In the genomic region with DNA sequence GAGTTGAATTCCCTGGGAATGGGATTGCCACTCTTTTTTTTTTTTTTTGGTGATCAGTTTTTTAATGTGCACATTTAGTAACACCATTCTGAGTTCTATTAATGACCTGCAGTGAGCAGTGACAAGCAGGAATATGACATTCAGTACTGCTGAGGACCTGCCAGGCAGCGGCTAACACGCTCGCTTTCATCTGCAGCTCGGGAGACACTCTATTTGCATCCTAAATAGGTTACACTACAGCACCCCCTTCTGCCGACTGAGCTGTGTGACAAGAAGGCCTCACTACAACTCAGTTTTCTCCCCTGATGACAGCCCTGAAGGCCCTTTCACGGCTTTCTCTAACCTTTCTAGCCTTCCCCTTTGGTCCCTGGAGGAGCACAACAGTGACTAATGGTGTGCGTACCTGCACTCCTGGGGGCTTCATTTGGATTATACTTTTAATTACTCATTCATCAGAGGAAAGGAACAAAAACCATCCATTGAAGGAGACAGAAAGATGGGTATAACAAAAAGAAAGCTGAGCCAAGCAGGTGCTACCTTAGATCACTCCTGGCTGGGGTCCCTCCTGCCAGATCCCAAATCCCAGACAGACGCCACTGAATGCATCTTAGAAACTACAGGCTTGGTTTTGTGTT, we compare ENCODE assay signal across 8 cellular contexts.
DNase-seq lines count a peak whose midpoint lies in the region; ATAC-seq and TF ChIP-seq lines count a peak whose summit lies in the region.

No MANE protein-coding gene starts in this region.

- H3K4me1 ChIP-seq in mesenchymal stem cell (ENCODE audit: control insufficient read depth, insufficient read depth, low read depth, low read length) = peaks cover 1% of the 10 kb centered on the region

- H3K27ac ChIP-seq in mesenchymal stem cell (ENCODE audit: low read length, poor library complexity, severe bottlenecking) = no peak overlapping the region

- DNase-seq in COLO668 (lab: John Stamatoyannopoulos, UW; ENCODE audit: unreplicated experiment) (peak; percentile 71), NB4 (ENCODE audit: low read depth) (peak; percentile 80), SHP77 treated with DMSO at 0.1 percent for 48 hours (lab: John Stamatoyannopoulos, UW) (peak; percentile 72), epithelial cell of esophagus (ENCODE audit: low read depth) (peak; percentile 86), mesenchymal stem cell (peak; percentile 89), GDM1 (lab: John Stamatoyannopoulos, UW) (no peak)

- H2BK120ac ChIP-seq in mesenchymal stem cell (ENCODE audit: low read depth, low read length) = peak overlapping the region; percentile 44

- WGBS in mesenchymal stem cell = 24% methylated on average over 8 of the region's 8 CpGs

- H3K36me3 ChIP-seq in mesenchymal stem cell (ENCODE audit: control insufficient read depth in 1 of 2, insufficient read depth in 2 of 2, low read depth in 1 of 2, low read length in 2 of 2) = no peaks in the 10 kb centered on the region

- H3K9ac ChIP-seq in mesenchymal stem cell (ENCODE audit: low read length) = no peak overlapping the region

- H4K91ac ChIP-seq in mesenchymal stem cell (ENCODE audit: low read length) = no peak overlapping the region

- no peak overlapping the region for H3K4me2 ChIP-seq in mesenchymal stem cell (ENCODE audit: low read length, poor library complexity, severe bottlenecking)

- no peak overlapping the region for H3K23ac ChIP-seq in mesenchymal stem cell (ENCODE audit: low read length in 2 of 2)

- TF ChIP-seq CTCF in NB4 (IDR thresholded peaks at IDR 0.05; ENCODE audit: low read depth, low read length) (peak; percentile 65), epithelial cell of esophagus (IDR thresholded peaks at IDR 0.05; ENCODE audit: insufficient read depth, low read depth, low read length, missing control alignments) (peak; percentile 79)

- no peak overlapping the region for H2BK15ac ChIP-seq in mesenchymal stem cell (ENCODE audit: low read depth, poor library complexity, severe bottlenecking)

- no peaks in the 10 kb centered on the region for H3K27me3 ChIP-seq in mesenchymal stem cell (ENCODE audit: control insufficient read depth in 1 of 2, insufficient read depth in 1 of 2, low read length in 2 of 2)

- H2AK5ac ChIP-seq in mesenchymal stem cell (ENCODE audit: low read length, severe bottlenecking) = peak overlapping the region; percentile 9

- H3K4me3 ChIP-seq in NB4 (ENCODE audit: low read depth, low read length) (no peak overlapping the region), epithelial cell of esophagus (ENCODE audit: low read length) (no peak overlapping the region), mesenchymal stem cell (ENCODE audit: insufficient read depth in 1 of 2, low read depth in 1 of 2, low read length in 2 of 2) (no peak overlapping the region)

- no peak for TF ChIP-seq POLR2A in NB4 (IDR thresholded peaks at IDR 0.05; ENCODE audit: extremely low read depth, insufficient read length)

- ATAC-seq in GM19438 (IDR thresholded peaks at IDR 0.05; ENCODE audit: low read depth, unreplicated experiment) = peak; percentile 76
- ATAC-seq in HG03175 (IDR thresholded peaks at IDR 0.05; ENCODE audit: unreplicated experiment) = no peak

- no peak overlapping the region for H3K14ac ChIP-seq in mesenchymal stem cell (ENCODE audit: low read length in 2 of 2)

- H3K79me1 ChIP-seq in mesenchymal stem cell (replicated peaks; ENCODE audit: low read length, poor library complexity, severe bottlenecking) = no peaks in the 10 kb centered on the region

- no peaks in the 10 kb centered on the region for H3K9me3 ChIP-seq in mesenchymal stem cell (ENCODE audit: control insufficient read depth, low read length)

- peak overlapping the region; percentile 2 to 97 for H2BK12ac ChIP-seq in mesenchymal stem cell (ENCODE audit: low read length in 2 of 2)

- H2BK5ac ChIP-seq in mesenchymal stem cell (ENCODE audit: low read depth, low read length, poor library complexity, severe bottlenecking) = peak overlapping the region; percentile 74

- H2AFZ ChIP-seq in mesenchymal stem cell (ENCODE audit: low read depth, low read length) = no peak overlapping the region

- peak overlapping the region; percentile 40 to 85 for H3K18ac ChIP-seq in mesenchymal stem cell (ENCODE audit: low read depth in 1 of 2, low read length in 2 of 2)

- H4K8ac ChIP-seq in mesenchymal stem cell (ENCODE audit: low read length) = no peak overlapping the region

- H3K4ac ChIP-seq in mesenchymal stem cell (ENCODE audit: low read depth in 1 of 2, low read length in 2 of 2) = peak overlapping the region; percentile 3 to 52
